In the genomic region with DNA sequence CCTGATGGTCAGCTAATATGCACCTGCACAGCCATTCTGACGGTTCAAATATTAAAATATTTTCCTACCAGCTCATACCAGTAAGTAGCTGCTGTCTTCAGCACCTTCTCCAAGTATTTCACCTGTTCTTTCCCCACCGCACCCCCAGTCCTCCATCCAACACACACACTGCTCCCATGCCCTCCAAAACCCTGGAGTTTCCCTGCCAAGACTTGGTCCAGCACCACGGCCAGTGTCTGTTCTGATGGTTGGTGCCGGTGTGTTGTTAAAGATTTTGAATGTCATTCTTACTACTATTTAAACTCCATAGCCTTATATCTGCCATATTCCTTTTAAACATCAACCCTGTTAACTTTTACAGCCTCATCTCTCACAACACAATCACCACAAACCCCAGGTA, we compare ENCODE assay signal across 21 cellular contexts.
"Had no signal": no experiment of that assay in that cellular context is flagged by ENCODE, and none has a peak within 500 bp of the region (broad histone marks: within the 10 kb centered on the region; RNA-seq: fewer than 3 reads in every experiment).

No MANE protein-coding gene starts in this region.

- H3K36me3 Mint-ChIP-seq: activated naive CD4-positive, alpha-beta T cell treated with anti-CD3 and anti-CD28 coated beads, Interleukin-2, amount 50 U/mL, for 72 hours; brain; WTC11 had no signal

- H3K27ac ChIP-seq: cardiac muscle cell, KMS-11, Peyer's patch, RWPE1, SJCRH30 had no signal

- H3K9me3 ChIP-seq: MG63, Peyer's patch, SJCRH30 had no signal

- ATAC-seq: activated CD8-positive, alpha-beta T cell treated with anti-CD3 and anti-CD28 coated beads, Interleukin-2, amount 10 ng/mL, durations not matched to agents 7 days and 5 days; activated naive CD4-positive, alpha-beta T cell treated with anti-CD3 and anti-CD28 coated beads, Interleukin-2, amount 50 U/mL, for 72 hours; activated naive CD8-positive, alpha-beta T cell treated with anti-CD3 and anti-CD28 coated beads, Interleukin-2, amount 50 U/mL, for 24 hours had no signal

- H3K4me1 ChIP-seq: Peyer's patch, SJCRH30 had no signal

- H3K27me3 ChIP-seq: cardiac muscle cell, Peyer's patch, SJCRH30 had no signal

- H3K27ac Mint-ChIP-seq: activated CD8-positive, alpha-beta T cell treated with anti-CD3 and anti-CD28 coated beads, Interleukin-2, amount 10 ng/mL, durations not matched to agents 7 days and 5 days; activated naive CD4-positive, alpha-beta T cell treated with anti-CD3 and anti-CD28 coated beads, Interleukin-2, amount 50 U/mL, for 72 hours; activated naive CD8-positive, alpha-beta T cell treated with anti-CD3 and anti-CD28 coated beads, Interleukin-2, amount 50 U/mL, for 24 hours; T-helper 1 cell treated with Interleukin-12 subunit alpha and Interleukin-12 subunit beta and Interleukin-4 antibody, amounts not matched to agents 30 μg/mL and 1 μg/mL, for 36 hours; WTC11 had no signal

- DNase-seq: activated CD4-positive, alpha-beta T cell treated with anti-CD3 and anti-CD28 coated beads for 48 hours; activated CD4-positive, alpha-beta T cell treated with anti-CD3 and anti-CD28 coated beads, Interleukin-2, amount 50 U/mL, for 4 hours; activated CD4-positive, CD25-positive, alpha-beta regulatory T cell treated with anti-CD3 and anti-CD28 coated beads, Interleukin-2, amount 50 U/mL, for 72 hours; activated CD8-positive, alpha-beta memory T cell treated with anti-CD3 and anti-CD28 coated beads, Interleukin-2, amount 50 U/mL, for 48 hours; activated CD8-positive, alpha-beta T cell treated with anti-CD3 and anti-CD28 coated beads, Interleukin-2, amount 10 ng/mL, durations not matched to agents 7 days and 5 days; activated naive CD8-positive, alpha-beta T cell treated with anti-CD3 and anti-CD28 coated beads, Interleukin-2, amount 50 U/mL, for 24 hours; activated T-cell treated with anti-CD3 and anti-CD28 coated beads, Interleukin-2, amount 50 U/mL, for 1 hour; amniotic stem cell; MV-4-11; NK-92 treated with Interleukin-12 subunit alpha and Interleukin-12 subunit beta, amount 100 ng/mL, for 24 hours; Peyer's patch; Right ventricle myocardium superior had no signal

- H3K36me3 ChIP-seq: cardiac muscle cell, MG63, Peyer's patch, SJCRH30 had no signal

- H3K4me3 Mint-ChIP-seq: activated CD8-positive, alpha-beta T cell treated with anti-CD3 and anti-CD28 coated beads, Interleukin-2, amount 10 ng/mL, durations not matched to agents 7 days and 5 days; activated naive CD8-positive, alpha-beta T cell treated with anti-CD3 and anti-CD28 coated beads, Interleukin-2, amount 50 U/mL, for 24 hours; T-helper 1 cell treated with Interleukin-12 subunit alpha and Interleukin-12 subunit beta and Interleukin-4 antibody, amounts not matched to agents 30 μg/mL and 1 μg/mL, for 36 hours had no signal

- H3K4me1 Mint-ChIP-seq: activated naive CD8-positive, alpha-beta T cell treated with anti-CD3 and anti-CD28 coated beads, Interleukin-2, amount 50 U/mL, for 24 hours had no signal

- H3K4me3 ChIP-seq: cardiac muscle cell, MG63, Peyer's patch, SJCRH30 had no signal

- H3K9me3 Mint-ChIP-seq: activated naive CD4-positive, alpha-beta T cell treated with anti-CD3 and anti-CD28 coated beads, Interleukin-2, amount 50 U/mL, for 72 hours; activated naive CD8-positive, alpha-beta T cell treated with anti-CD3 and anti-CD28 coated beads, Interleukin-2, amount 50 U/mL, for 24 hours; T-helper 1 cell treated with Interleukin-12 subunit alpha and Interleukin-12 subunit beta and Interleukin-4 antibody, amounts not matched to agents 30 μg/mL and 1 μg/mL, for 36 hours; WTC11 had no signal
